ENCODE assay signal across 18 cellular contexts in genomic region chr9:73074176-73074708, GRCh38.
A peak's percentile ranks its signal among the peaks of the same experiment; 100 is the strongest.
DNase-seq lines count a peak whose midpoint lies in the region; ATAC-seq, FAIRE-seq and TF ChIP-seq lines count a peak whose summit lies in the region.
"Had no signal": no experiment of that assay in that cellular context is flagged by ENCODE, and none has a peak within 500 bp of the region (broad histone marks: within the 10 kb centered on the region; RNA-seq: fewer than 3 reads in every experiment).

No MANE protein-coding gene starts in this region.

- H3F3A ChIP-seq in GM23338 (replicated peaks; ENCODE audit: low read depth): no peaks in the 10 kb centered on the region

- H3K4me3 Mint-ChIP-seq in GM23338: no peak overlapping the region
- H3K4me3 Mint-ChIP-seq in activated naive CD4-positive, alpha-beta T cell treated with anti-CD3 and anti-CD28 coated beads for 36 hours: no peak overlapping the region
- H3K4me3 Mint-ChIP-seq: activated CD8-positive, alpha-beta T cell treated with anti-CD3 and anti-CD28 coated beads, Interleukin-2, amount 10 ng/mL, durations not matched to agents 7 days and 5 days; activated T-helper 17 cell treated with anti-CD3 and anti-CD28 coated beads, Interleukin-2, amount 50 U/mL, for 72 hours; naive thymus-derived CD8-positive, alpha-beta T cell had no signal

- H3K27ac ChIP-seq in GM23338 (ENCODE audit: low read depth) (no peak overlapping the region), HepG2 (ENCODE audit: extremely low read length, insufficient read depth, low read length) (peak overlapping the region; percentile 64), transverse colon (peak overlapping the region; percentile 20 to 70 (median 60)), hepatocyte (no peak overlapping the region)
- H3K27ac ChIP-seq: psoas muscle had no signal

- TF ChIP-seq POLR2A in HepG2 (IDR thresholded peaks at IDR 0.05; ENCODE audit: insufficient read depth in 1 of 2, low read depth in 2 of 2, low read length in 2 of 2) (no peak), transverse colon (IDR thresholded peaks at IDR 0.05) (no peak)

- CTCF ChIA-PET in HepG2 (lab: Yijun Ruan, JAX; ENCODE audit: low intra/inter-chr PET ratio, low total read pairs): no interaction called here
- CTCF ChIA-PET in activated naive CD4-positive, alpha-beta T cell treated with anti-CD3 and anti-CD28 coated beads for 36 hours (lab: Charles Lee): interaction anchor here (0.7 to 1.2 kb wide), 2 partner anchors 33 to 793 kb away, joined by 3 to 4 read pairs; no protein-coding TSS in a partner anchor

- DNase-seq in GM23338 (ENCODE audit: low spot score) (no peak), cardiac fibroblast (ENCODE audit: low read depth in 2 of 2) (peak; percentile 26 to 51), HepG2 (ENCODE audit: low spot score) (peak; percentile 70), transverse colon (no peak), hepatocyte (ENCODE audit: low spot score) (no peak), GM13976 (ENCODE audit: low spot score) (no peak)
- no peak for DNase-seq in activated naive CD4-positive, alpha-beta T cell treated with anti-CD3 and anti-CD28 coated beads for 36 hours
- DNase-seq: activated CD8-positive, alpha-beta T cell treated with anti-CD3 and anti-CD28 coated beads, Interleukin-2, amount 10 ng/mL, durations not matched to agents 7 days and 5 days; C1 segment of cervical spinal cord; dorsolateral prefrontal cortex; left ventricle myocardium superior; naive thymus-derived CD8-positive, alpha-beta T cell; psoas muscle; stimulated activated CD4-positive, alpha-beta T cell treated with anti-CD3 and anti-CD28 coated beads, Interleukin-2, amount 100 ng/mL, for 24 hours had no signal

- no peak for TF ChIP-seq RAD21 in HepG2 (CRISPR knock-in tag; IDR thresholded peaks at IDR 0.05)

- no TSS peak for BruUV-seq in HepG2 (replicated peaks; lab: Mats Ljungman, UMichigan)

- H3K4me2 ChIP-seq in GM23338 (no peak overlapping the region), HepG2 (ENCODE audit: low read depth, low read length) (peak overlapping the region; percentile 13; the same call in 1 of the 2 replicates), hepatocyte (no peak overlapping the region)

- no peak overlapping the region for H3K9ac ChIP-seq in HepG2 (ENCODE audit: insufficient read depth, low read depth, low read length)

- H3K9me3 ChIP-seq in HepG2 (ENCODE audit: low read length) (no peaks in the 10 kb centered on the region), transverse colon (no peaks in the 10 kb centered on the region), hepatocyte (ENCODE audit: low read depth) (no peaks in the 10 kb centered on the region)
- H3K9me3 ChIP-seq: psoas muscle had no signal

- no peaks in the 10 kb centered on the region for H4K20me1 ChIP-seq in GM23338 (replicated peaks; ENCODE audit: insufficient read depth)
- H4K20me1 ChIP-seq in HepG2 (ENCODE audit: insufficient read depth, low read length): no peaks in the 10 kb centered on the region
- H4K20me1 ChIP-seq in hepatocyte (ENCODE audit: insufficient read depth, poor library complexity, severe bottlenecking): no peaks in the 10 kb centered on the region

- no peak overlapping the region for H3K27ac Mint-ChIP-seq in GM23338
- no peak overlapping the region for H3K27ac Mint-ChIP-seq in activated naive CD4-positive, alpha-beta T cell treated with anti-CD3 and anti-CD28 coated beads for 36 hours
- H3K27ac Mint-ChIP-seq: activated CD8-positive, alpha-beta T cell treated with anti-CD3 and anti-CD28 coated beads, Interleukin-2, amount 10 ng/mL, durations not matched to agents 7 days and 5 days; activated T-helper 17 cell treated with anti-CD3 and anti-CD28 coated beads, Interleukin-2, amount 50 U/mL, for 72 hours; naive thymus-derived CD8-positive, alpha-beta T cell had no signal

- WGBS in HepG2 (ENCODE audit: low lambda C conversion rate): 40% methylated on average over 2 of the region's 2 CpGs
- 78% methylated on average over 2 of the region's 2 CpGs for WGBS in transverse colon (ENCODE audit: low coverage in 1 of 2), 2 donors
- WGBS in hepatocyte (ENCODE audit: low lambda C conversion rate, missing lambda C conversion rate): 88% methylated on average over 2 of the region's 2 CpGs

- in situ Hi-C loops in HepG2 (cut with HindIII; ENCODE audit: extremely low pct_ligation_motif_present, low pct_unique_long_range_greater_than_20kb) (no loop called here), transverse colon (cut with MboI; ENCODE audit: low pct_ligation_motif_present in 1 of 4, low pct_unique_long_range_greater_than_20kb in 1 of 4, low sequenced_read_pairs in 3 of 4) (no loop called here), GM13976 (cut with MboI; ENCODE audit: low sequenced_read_pairs, unreplicated experiment) (no loop called here)

- H3K4me1 Mint-ChIP-seq in GM23338: peaks cover 14% of the 10 kb centered on the region
- H3K4me1 Mint-ChIP-seq in activated naive CD4-positive, alpha-beta T cell treated with anti-CD3 and anti-CD28 coated beads for 36 hours (ENCODE audit: low read depth): no peaks in the 10 kb centered on the region
- H3K4me1 Mint-ChIP-seq: activated T-helper 17 cell treated with anti-CD3 and anti-CD28 coated beads, Interleukin-2, amount 50 U/mL, for 72 hours; naive thymus-derived CD8-positive, alpha-beta T cell had no signal

- no peaks in the 10 kb centered on the region for H3K27me3 ChIP-seq in GM23338 (ENCODE audit: insufficient read depth)
- no peaks in the 10 kb centered on the region for H3K27me3 ChIP-seq in HepG2 (ENCODE audit: control insufficient read depth in 1 of 2, insufficient read depth in 2 of 2, low read length in 2 of 2)
- H3K27me3 ChIP-seq in transverse colon: no peaks in the 10 kb centered on the region
- no peaks in the 10 kb centered on the region for H3K27me3 ChIP-seq in hepatocyte
- H3K27me3 ChIP-seq: dorsolateral prefrontal cortex had no signal

- H3K4me1 ChIP-seq in GM23338 (ENCODE audit: insufficient read depth) (peaks cover 14% of the 10 kb centered on the region), HepG2 (ENCODE audit: insufficient read depth, low read length) (peaks cover 24% of the 10 kb centered on the region), transverse colon (peaks cover 2 to 26% (median 12%) of the 10 kb centered on the region in 4 donors), hepatocyte (ENCODE audit: insufficient read depth) (no peaks in the 10 kb centered on the region)
- H3K4me1 ChIP-seq: psoas muscle had no signal

- H3K4me3 ChIP-seq in GM23338 (no peak overlapping the region), cardiac fibroblast (replicated peaks in 1 of 2; ENCODE audit: low read depth in 2 of 2, low read length in 2 of 2) (no peak overlapping the region), HepG2 (replicated peaks in 1 of 3; ENCODE audit: insufficient read depth in 1 of 3, low read depth in 2 of 3, low read length in 3 of 3) (no peak overlapping the region), transverse colon (no peak overlapping the region), hepatocyte (no peak overlapping the region)
- H3K4me3 ChIP-seq: dorsolateral prefrontal cortex, psoas muscle had no signal

- POLR2A ChIA-PET in HepG2 (lab: Yijun Ruan, JAX): interaction anchor here (0.9 to 1.1 kb wide), 2 partner anchors 90 to 216 kb away, joined by 3 read pairs; no protein-coding TSS in a partner anchor

- ATAC-seq in GM23338 (no peak), HepG2 (peak; percentile 89), HG02970 (IDR thresholded peaks at IDR 0.05; ENCODE audit: low FRiP score, unreplicated experiment) (no peak)
- ATAC-seq: activated CD8-positive, alpha-beta T cell treated with anti-CD3 and anti-CD28 coated beads, Interleukin-2, amount 10 ng/mL, durations not matched to agents 7 days and 5 days; activated T-helper 17 cell treated with anti-CD3 and anti-CD28 coated beads, Interleukin-2, amount 50 U/mL, for 72 hours; left ventricle myocardium superior; naive thymus-derived CD8-positive, alpha-beta T cell; Panc1; psoas muscle had no signal

- H3K9me3 Mint-ChIP-seq in GM23338: no peaks in the 10 kb centered on the region
- no peaks in the 10 kb centered on the region for H3K9me3 Mint-ChIP-seq in activated naive CD4-positive, alpha-beta T cell treated with anti-CD3 and anti-CD28 coated beads for 36 hours
- H3K9me3 Mint-ChIP-seq: activated T-helper 17 cell treated with anti-CD3 and anti-CD28 coated beads, Interleukin-2, amount 50 U/mL, for 72 hours; naive thymus-derived CD8-positive, alpha-beta T cell had no signal

- TF ChIP-seq CTCF in GM23338 (conservative IDR thresholded peaks at IDR 0.05; ENCODE audit: low read depth in 2 of 2) (no peak), cardiac fibroblast (IDR thresholded peaks at IDR 0.05; ENCODE audit: low read depth, low read length) (no peak), HepG2 (CRISPR knock-in tag; IDR thresholded peaks at IDR 0.05) (no peak), transverse colon (IDR thresholded peaks at IDR 0.05) (no peak), hepatocyte (IDR thresholded peaks at IDR 0.05; ENCODE audit: poor library complexity) (no peak), GM13976 (IDR thresholded peaks at IDR 0.05; ENCODE audit: borderline replicate concordance, control extremely low read depth, extremely low read depth, insufficient read depth, missing control alignments) (no peak)

- TF ChIP-seq EP300 in HepG2 (IDR thresholded peaks at IDR 0.05; ENCODE audit: low read depth in 2 of 2, low read length in 2 of 2): peak in 1 of 2 experiments; percentile 66; a peak in 1 of 4 replicates
- TF ChIP-seq EP300 in HepG2 (CRISPR knock-in tag; IDR thresholded peaks at IDR 0.05; ENCODE audit: borderline replicate concordance): no peak
- TF ChIP-seq EP300 in transverse colon (IDR thresholded peaks at IDR 0.05; ENCODE audit: low read depth): no peak

- no peak for FAIRE-seq in HepG2 (lab: Jason Lieb, UNC)
- FAIRE-seq: H54 had no signal

- intact Hi-C loops in HepG2 (cut with micrococcal nuclease; ENCODE audit: unreplicated experiment): no loop called here
- intact Hi-C loops in transverse colon (cut with DNase I; ENCODE audit: low total_unique reads): no loop called here
- intact Hi-C loops in activated naive CD4-positive, alpha-beta T cell treated with anti-CD3 and anti-CD28 coated beads for 36 hours (cut with micrococcal nuclease): no loop called here

- H3K79me2 ChIP-seq in GM23338 (replicated peaks; ENCODE audit: insufficient read depth) (no peaks in the 10 kb centered on the region), HepG2 (ENCODE audit: insufficient read depth, low read length) (no peaks in the 10 kb centered on the region), hepatocyte (no peaks in the 10 kb centered on the region)

- H2AFZ ChIP-seq in GM23338 (peak overlapping the region; percentile 56; the same call in 1 of the 2 replicates), HepG2 (ENCODE audit: low read length) (no peak overlapping the region), hepatocyte (no peak overlapping the region)

- peaks cover 3% of the 10 kb centered on the region for H3K27me3 Mint-ChIP-seq in GM23338 (ENCODE audit: insufficient read depth, low read depth, poor library complexity)
- H3K27me3 Mint-ChIP-seq in activated naive CD4-positive, alpha-beta T cell treated with anti-CD3 and anti-CD28 coated beads for 36 hours (ENCODE audit: low read depth): peaks cover 4% of the 10 kb centered on the region

- H3K9me2 ChIP-seq in GM23338 (ENCODE audit: insufficient read depth) (no peaks in the 10 kb centered on the region), hepatocyte (replicated peaks; ENCODE audit: insufficient read depth) (no peaks in the 10 kb centered on the region)

- no peaks in the 10 kb centered on the region for H3K36me3 ChIP-seq in GM23338 (ENCODE audit: insufficient read depth)
- no peaks in the 10 kb centered on the region for H3K36me3 ChIP-seq in HepG2 (replicated peaks in 1 of 2; ENCODE audit: control insufficient read depth in 1 of 2, insufficient read depth in 2 of 2, low read length in 2 of 2)
- H3K36me3 ChIP-seq in transverse colon: no peaks in the 10 kb centered on the region
- H3K36me3 ChIP-seq in hepatocyte (replicated peaks; ENCODE audit: insufficient read depth, low read depth): no peaks in the 10 kb centered on the region

- no peaks in the 10 kb centered on the region for H3K36me3 Mint-ChIP-seq in GM23338 (ENCODE audit: low read depth)
- H3K36me3 Mint-ChIP-seq in activated naive CD4-positive, alpha-beta T cell treated with anti-CD3 and anti-CD28 coated beads for 36 hours (ENCODE audit: low read depth): no peaks in the 10 kb centered on the region
- H3K36me3 Mint-ChIP-seq: naive thymus-derived CD8-positive, alpha-beta T cell had no signal

Comparison
In these comparisons a context has a peak if more than half of its experiments do, and no peak if none do; other contexts are left out.
1. DNase-seq: peak in cardiac fibroblast (2 of 2) and HepG2 (single experiment); none in GM23338 (single experiment), transverse colon (single experiment), hepatocyte (single experiment), activated naive CD4-positive, alpha-beta T cell treated with anti-CD3 and anti-CD28 coated beads for 36 hours (single experiment) and GM13976 (single experiment).
2. H3K27ac ChIP-seq: peak in HepG2 (single experiment) and transverse colon (4 of 4); none in GM23338 (single experiment) and hepatocyte (single experiment).